ENCODE assay signal across 36 cellular contexts in genomic region chr20:22535483-22535882, GRCh38. TPM values are rescaled to one million over a fixed set of nuclear protein-coding genes. Genes with fewer than 3 reads are reported as not detected.
"Had no signal": no experiment of that assay in that cellular context is flagged by ENCODE, and none has a peak within 500 bp of the region (broad histone marks: within the 10 kb centered on the region; RNA-seq: fewer than 3 reads in every experiment).

No MANE protein-coding gene starts in this region.

- H3K27ac ChIP-seq: adrenal gland, body of pancreas, brain microvascular endothelial cell, breast epithelium, VCaP had no signal

- H3K4me3 ChIP-seq: adrenal gland, body of pancreas, breast epithelium had no signal

- ATAC-seq: activated CD4-positive, alpha-beta T cell treated with anti-CD3 and anti-CD28 coated beads for 36 hours; activated CD4-positive, CD25-positive, alpha-beta regulatory T cell treated with anti-CD3 and anti-CD28 coated beads, Interleukin-2, amount 50 U/mL, for 24 hours; activated CD8-positive, alpha-beta memory T cell treated with anti-CD3 and anti-CD28 coated beads, Interleukin-2, amount 10 ng/mL, durations not matched to agents 7 days and 5 days; activated CD8-positive, alpha-beta T cell treated with anti-CD3 and anti-CD28 coated beads, Interleukin-2, amount 10 ng/mL, durations not matched to agents 7 days and 5 days; activated naive CD4-positive, alpha-beta T cell treated with anti-CD3 and anti-CD28 coated beads, Interleukin-2, amount 50 U/mL, for 72 hours; body of pancreas had no signal

- H3K4me1 ChIP-seq: adrenal gland, breast epithelium had no signal

- H3K27me3 ChIP-seq: adrenal gland, body of pancreas, brain microvascular endothelial cell had no signal

- FAIRE-seq: astrocyte, TTC549 had no signal

- H3K36me3 ChIP-seq: adrenal gland, brain microvascular endothelial cell, breast epithelium had no signal

- H3K9me3 ChIP-seq: adrenal gland, body of pancreas, breast epithelium had no signal

- DNase-seq: activated B cell treated with CpG ODN at 0.5 μM for 24 hours; activated CD4-positive, alpha-beta memory T cell treated with anti-CD3 and anti-CD28 coated beads, Interleukin-2, amount 10 ng/mL, durations not matched to agents 7 days and 5 days; activated CD4-positive, alpha-beta T cell treated with anti-CD3 and anti-CD28 coated beads for 1 hour; activated CD4-positive, alpha-beta T cell treated with anti-CD3 and anti-CD28 coated beads for 36 hours; activated CD4-positive, alpha-beta T cell treated with anti-CD3 and anti-CD28 coated beads for 48 hours; activated CD4-positive, alpha-beta T cell treated with anti-CD3 and anti-CD28 coated beads, Interleukin-2, amount 10 ng/mL, durations not matched to agents 7 days and 5 days; activated CD4-positive, alpha-beta T cell treated with anti-CD3 and anti-CD28 coated beads, Interleukin-2, amount 50 U/mL, for 48 hours; activated CD8-positive, alpha-beta memory T cell treated with anti-CD3 and anti-CD28 coated beads for 24 hours; activated CD8-positive, alpha-beta memory T cell treated with anti-CD3 and anti-CD28 coated beads, Interleukin-2, amount 10 ng/mL, durations not matched to agents 7 days and 5 days; activated CD8-positive, alpha-beta memory T cell treated with anti-CD3 and anti-CD28 coated beads, Interleukin-2, amount 50 U/mL, for 48 hours; activated CD8-positive, alpha-beta T cell treated with anti-CD3 and anti-CD28 coated beads, Interleukin-2, amount 10 ng/mL, durations not matched to agents 7 days and 5 days; activated effector memory CD4-positive, alpha-beta T cell treated with anti-CD3 and anti-CD28 coated beads, Interleukin-2, amount 50 U/mL, for 16 hours; activated gamma-delta T cell treated with Interleukin-2 at 50 U/mL for 16 hours; activated naive CD4-positive, alpha-beta T cell; activated naive CD4-positive, alpha-beta T cell treated with anti-CD3 and anti-CD28 coated beads for 36 hours; activated naive CD4-positive, alpha-beta T cell treated with anti-CD3 and anti-CD28 coated beads, Interleukin-2, amount 50 U/mL, for 16 hours; activated naive CD8-positive, alpha-beta T cell treated with anti-CD3 and anti-CD28 coated beads for 36 hours; activated T-cell treated with anti-CD3 and anti-CD28 coated beads, Interleukin-2, amount 50 U/mL, for 24 hours; activated T-cell treated with anti-CD3 and anti-CD28 coated beads, Interleukin-2, amount 50 U/mL, for 48 hours; adrenal gland; amniotic stem cell; aorta; body of pancreas; brain microvascular endothelial cell; central memory CD4-positive, alpha-beta T cell; T-helper 1 cell; T-helper 2 cell; T-helper 9 cell had no signal

RNA-seq across cellular contexts. Expression of gene FOXA2, which starts 48.9 kb away (rescaled TPM):
- total RNA-seq: activated B cell treated with CpG ODN at 0.5 μM for 24 hours; activated CD4-positive, alpha-beta memory T cell treated with anti-CD3 and anti-CD28 coated beads, Interleukin-2, amount 10 ng/mL, durations not matched to agents 7 days and 5 days; activated CD4-positive, alpha-beta T cell treated with anti-CD3 and anti-CD28 coated beads for 36 hours; activated CD4-positive, alpha-beta T cell treated with anti-CD3 and anti-CD28 coated beads, Interleukin-2, amount 10 ng/mL, durations not matched to agents 7 days and 5 days; activated CD8-positive, alpha-beta memory T cell treated with anti-CD3 and anti-CD28 coated beads, Interleukin-2, amount 10 ng/mL, durations not matched to agents 7 days and 5 days; activated CD8-positive, alpha-beta T cell treated with anti-CD3 and anti-CD28 coated beads, Interleukin-2, amount 10 ng/mL, durations not matched to agents 7 days and 5 days; activated naive CD4-positive, alpha-beta T cell treated with anti-CD3 and anti-CD28 coated beads for 36 hours; activated naive CD4-positive, alpha-beta T cell treated with anti-CD3 and anti-CD28 coated beads, Interleukin-2, amount 50 U/mL, for 72 hours; activated naive CD8-positive, alpha-beta T cell treated with anti-CD3 and anti-CD28 coated beads for 36 hours; adrenal gland; aorta; astrocyte; breast epithelium; cardiac septum; cerebellum had no signal
- polyA plus RNA-seq: adrenal gland had no signal
